21 cellular contexts compared by ENCODE assay signal in genomic region chr2:202450785-202451184, GRCh38.
DNase-seq lines count a peak whose midpoint lies in the region; FAIRE-seq and TF ChIP-seq lines count a peak whose summit lies in the region.
"Had no signal": no experiment of that assay in that cellular context is flagged by ENCODE, and none has a peak within 500 bp of the region (broad histone marks: within the 10 kb centered on the region; RNA-seq: fewer than 3 reads in every experiment).

No MANE protein-coding gene starts in this region.

- H3K9ac ChIP-seq in SK-N-MC (ENCODE audit: insufficient read length) (no peak overlapping the region), fibroblast of lung (ENCODE audit: insufficient read depth, low read length) (no peak overlapping the region), kidney (ENCODE audit: low read length in 2 of 2) (no peak overlapping the region)
- H3K9ac ChIP-seq: KMS-11 had no signal

- no peaks in the 10 kb centered on the region for H3K4me1 ChIP-seq in fibroblast of lung (ENCODE audit: control insufficient read depth, extremely low read depth, insufficient read depth, low read length)
- H3K4me1 ChIP-seq in kidney (ENCODE audit: control insufficient read depth in 1 of 2, insufficient read depth in 1 of 2, low read depth in 1 of 2, low read length in 2 of 2) = no peaks in the 10 kb centered on the region
- H3K4me1 ChIP-seq in stomach = peaks cover 5 to 34% (median 20%) of the 10 kb centered on the region in 4 donors
- H3K4me1 ChIP-seq: testis had no signal

- intact Hi-C loops in kidney (cut with DNase I) (no loop called here), stomach (cut with DNase I; ENCODE audit: low total_unique reads) (no loop called here)

- H3K9me3 ChIP-seq in SK-N-MC (ENCODE audit: low read depth, low read length) (no peaks in the 10 kb centered on the region), fibroblast of lung (ENCODE audit: control insufficient read depth, insufficient read depth, low read depth, low read length) (no peaks in the 10 kb centered on the region), kidney (ENCODE audit: control insufficient read depth in 1 of 2, low read length in 2 of 2) (no peaks in the 10 kb centered on the region), stomach (no peaks in the 10 kb centered on the region)
- H3K9me3 ChIP-seq: testis had no signal

- TF ChIP-seq EP300 in stomach (IDR thresholded peaks at IDR 0.05) = no peak

- H3K4me3 ChIP-seq in SK-N-MC (no peak overlapping the region), fibroblast of lung (replicated peaks in 1 of 4; ENCODE audit: control extremely low read depth in 1 of 4, insufficient read depth in 1 of 4, low read depth in 3 of 4, low read length in 4 of 4) (no peak overlapping the region), kidney (ENCODE audit: low read length in 2 of 2) (no peak overlapping the region), stomach (no peak overlapping the region)
- H3K4me3 ChIP-seq: skin epidermis, testis had no signal

- TF ChIP-seq CTCF in fibroblast of lung (conservative IDR thresholded peaks at IDR 0.05 in 1 of 2, IDR thresholded peaks at IDR 0.05 in 1 of 2; ENCODE audit: low read depth in 1 of 2, low read length in 2 of 2) (no peak), kidney (IDR thresholded peaks at IDR 0.05; ENCODE audit: borderline replicate concordance, extremely low read depth, insufficient read depth) (no peak), stomach (IDR thresholded peaks at IDR 0.05) (no peak)

- H3K27ac ChIP-seq in SK-N-MC (0 out of 2 replicates have a peak overlapping the region, but pooled peaks have one; percentile 25), fibroblast of lung (ENCODE audit: insufficient read depth, low read length) (no peak overlapping the region), kidney (ENCODE audit: low read depth in 2 of 2, low read length in 2 of 2) (no peak overlapping the region), stomach (peak overlapping the region in 3 of 5 donors; percentile 47 to 61 (median 50))
- H3K27ac ChIP-seq: KMS-11, skin epidermis, testis had no signal

- H2AFZ ChIP-seq in fibroblast of lung (ENCODE audit: low read length) = no peak overlapping the region

- peak; percentile 46 for FAIRE-seq in kidney (lab: Jason Lieb, UNC)
- no peak for FAIRE-seq in GM19239 (lab: Jason Lieb, UNC)

- no peak overlapping the region for H3K4me2 ChIP-seq in fibroblast of lung (ENCODE audit: extremely low read depth, insufficient read depth, low read length)
- H3K4me2 ChIP-seq: KMS-11 had no signal

- H3K36me3 ChIP-seq in SK-N-MC (ENCODE audit: insufficient read depth, low read length) = no peaks in the 10 kb centered on the region
- H3K36me3 ChIP-seq in fibroblast of lung (ENCODE audit: control insufficient read depth, insufficient read depth, low read length) = no peaks in the 10 kb centered on the region
- no peaks in the 10 kb centered on the region for H3K36me3 ChIP-seq in kidney (ENCODE audit: control insufficient read depth in 1 of 2, insufficient read depth in 2 of 2, low read length in 2 of 2)
- H3K36me3 ChIP-seq in stomach = no peaks in the 10 kb centered on the region

- peaks cover 2% of the 10 kb centered on the region for H3K79me2 ChIP-seq in fibroblast of lung (ENCODE audit: control insufficient read depth, insufficient read depth, low read length)

- TF ChIP-seq POLR2A in stomach (IDR thresholded peaks at IDR 0.05) = no peak

- no peak for DNase-seq in SK-N-MC (ENCODE audit: low read depth, low spot score)
- DNase-seq in fibroblast of lung (ENCODE audit: low read depth in 2 of 2) = peak; percentile 51 to 65
- no peak for DNase-seq in kidney
- DNase-seq in stomach = no peak
- DNase-seq in GM19239 (ENCODE audit: insufficient read length, low spot score) = no peak
- DNase-seq in DMS53 treated with DMSO at 0.1 percent for 48 hours (lab: John Stamatoyannopoulos, UW; ENCODE audit: unreplicated experiment) = no peak
- DNase-seq in activated naive CD4-positive, alpha-beta T cell treated with anti-CD3 and anti-CD28 coated beads, Interleukin-2, amount 50 U/mL, for 16 hours = no peak
- DNase-seq: activated CD4-positive, alpha-beta T cell treated with anti-CD3 and anti-CD28 coated beads for 1 hour; activated naive CD4-positive, alpha-beta T cell treated with anti-CD3 and anti-CD28 coated beads for 36 hours; activated T-cell treated with anti-CD3 and anti-CD28 coated beads, Interleukin-2, amount 50 U/mL, for 4 hours; CD4-positive, alpha-beta memory T cell; effector CD4-positive, alpha-beta T cell; GF-D8; HFFc6; MV-4-11; NCI-H2171 treated with DMSO at 0.1 percent for 48 hours; NCI-H748 treated with DMSO at 0.1 percent for 48 hours; stimulated activated CD4-positive, alpha-beta T cell treated with anti-CD3 and anti-CD28 coated beads, Interleukin-2, amount 100 ng/mL, for 24 hours; testis had no signal

- H3K27me3 ChIP-seq in fibroblast of lung (ENCODE audit: control insufficient read depth, insufficient read depth, low read length) (no peaks in the 10 kb centered on the region), stomach (no peaks in the 10 kb centered on the region)
- H3K27me3 ChIP-seq: testis had no signal

- H4K20me1 ChIP-seq in fibroblast of lung (ENCODE audit: control insufficient read depth, extremely low read depth, insufficient read depth, low read length) = no peaks in the 10 kb centered on the region

Comparison
In these comparisons a context has a peak if more than half of its experiments do, and no peak if none do; other contexts are left out.
1. DNase-seq: peak in fibroblast of lung (2 of 2); none in SK-N-MC (single experiment), kidney (single experiment), stomach (single experiment), GM19239 (single experiment), DMS53 treated with DMSO at 0.1 percent for 48 hours (single experiment) and activated naive CD4-positive, alpha-beta T cell treated with anti-CD3 and anti-CD28 coated beads, Interleukin-2, amount 50 U/mL, for 16 hours (single experiment).
2. H3K27ac ChIP-seq: peak in SK-N-MC (single experiment) and stomach (3 of 5); none in fibroblast of lung (single experiment) and kidney (0 of 2).